10 cellular contexts compared by ENCODE assay signal in genomic region chr14:32934891-32935633, GRCh38. TPM values are rescaled to one million over a fixed set of nuclear protein-coding genes. Genes with fewer than 3 reads are reported as not detected.
DNase-seq lines count a peak whose midpoint lies in the region; ATAC-seq and TF ChIP-seq lines count a peak whose summit lies in the region.
"Had no signal": no experiment of that assay in that cellular context is flagged by ENCODE, and none has a peak within 500 bp of the region (broad histone marks: within the 10 kb centered on the region; RNA-seq: fewer than 3 reads in every experiment).

No MANE protein-coding gene starts in this region.

- TF ChIP-seq CTCF in heart right ventricle (IDR thresholded peaks at IDR 0.05): no peak
- no peak for TF ChIP-seq CTCF in MCF 10A (IDR thresholded peaks at IDR 0.05; ENCODE audit: unreplicated experiment)
- TF ChIP-seq CTCF in vagina (IDR thresholded peaks at IDR 0.05): no peak

- no peak for DNase-seq in heart right ventricle
- DNase-seq in Right ventricle myocardium superior: no peak
- DNase-seq in MCF 10A (ENCODE audit: unreplicated experiment): no peak
- no peak for DNase-seq in vagina (ENCODE audit: extremely low spot score in 2 of 2)
- no peak for DNase-seq in activated CD4-positive, alpha-beta T cell treated with anti-CD3 and anti-CD28 coated beads, Interleukin-2, amount 50 U/mL, for 48 hours
- no peak for DNase-seq in dermis blood vessel endothelial cell
- DNase-seq: stimulated activated CD4-positive, alpha-beta T cell treated with anti-CD3 and anti-CD28 coated beads, Interleukin-2, amount 100 ng/mL, for 24 hours had no signal

- WGBS in heart right ventricle, 2 donors: 4 to 7% methylated on average over 39 of the region's 39 CpGs
- 0 to 1% methylated on average over 30 to 32 of the region's 39 CpGs for WGBS in mesodermal cell (ENCODE audit: insufficient coverage in 2 of 2), 2 experiments

- intact Hi-C loops in heart right ventricle (cut with DNase I) (loop anchor here in 4 of 10 donors (5.0 to 10.0 kb wide), 7 partner anchors 52 to 490 kb away; no protein-coding TSS in a partner anchor), Right ventricle myocardium superior (cut with DNase I) (loop anchor here (10.0 kb wide), 1 partner anchor 220 kb away; no protein-coding TSS in a partner anchor), MCF 10A (cut with micrococcal nuclease) (loop anchor here (10.0 kb wide), 1 partner anchor 340 kb away; no protein-coding TSS in a partner anchor), vagina (cut with DNase I) (no loop called here)

- ATAC-seq in heart right ventricle (no peak), Right ventricle myocardium superior (ENCODE audit: poor library complexity) (no peak), HG03354 (IDR thresholded peaks at IDR 0.05; ENCODE audit: poor library complexity, severe bottlenecking, unreplicated experiment) (no peak)

- CTCF ChIA-PET in MCF 10A (lab: Yijun Ruan, JAX): no interaction called here

- H3K36me3 ChIP-seq in heart right ventricle: no peaks in the 10 kb centered on the region
- no peaks in the 10 kb centered on the region for H3K36me3 ChIP-seq in mesodermal cell (ENCODE audit: control insufficient read depth, insufficient read depth, low read length)
- no peaks in the 10 kb centered on the region for H3K36me3 ChIP-seq in vagina

- no TSS peak for BruUV-seq in MCF 10A (replicated peaks; lab: Mats Ljungman, UMichigan)

- POLR2A ChIA-PET in MCF 10A (lab: Yijun Ruan, JAX): no interaction called here

- H3K27ac Mint-ChIP-seq in MCF 10A (ENCODE audit: low read depth, unreplicated experiment): no peak overlapping the region
- H3K27ac Mint-ChIP-seq: dendritic cell treated with granulocyte-macrophage colony-stimulating factor and Interleukin-4, amounts not matched to agents 40 ng/mL and 50 ng/mL, for 4 days had no signal

- peaks cover 6% of the 10 kb centered on the region for H3K4me1 Mint-ChIP-seq in MCF 10A (ENCODE audit: insufficient read depth, unreplicated experiment)

- H3K36me3 Mint-ChIP-seq in MCF 10A (ENCODE audit: insufficient read depth, unreplicated experiment): no peaks in the 10 kb centered on the region

- no peaks in the 10 kb centered on the region for H3K9me3 Mint-ChIP-seq in MCF 10A (ENCODE audit: unreplicated experiment)
- H3K9me3 Mint-ChIP-seq: dendritic cell treated with granulocyte-macrophage colony-stimulating factor and Interleukin-4, amounts not matched to agents 40 ng/mL and 50 ng/mL, for 4 days had no signal

- H3K4me3 ChIP-seq in heart right ventricle (peak overlapping the region in 9 of 10 donors; percentile 39 to 61 (median 53)), mesodermal cell (ENCODE audit: extremely low read depth, insufficient read depth, low read length, poor library complexity, severe bottlenecking) (peak overlapping the region; percentile 43), vagina (peak overlapping the region; percentile 43 to 52)

- H3K9me3 ChIP-seq in heart right ventricle (no peaks in the 10 kb centered on the region), mesodermal cell (ENCODE audit: control insufficient read depth, low read length) (no peaks in the 10 kb centered on the region), vagina (no peaks in the 10 kb centered on the region)

- H3K27me3 ChIP-seq in heart right ventricle: peaks cover 0 to 81% (median 63%) of the 10 kb centered on the region in 7 donors
- peaks cover 5% of the 10 kb centered on the region for H3K27me3 ChIP-seq in vagina

- H3K27me3 Mint-ChIP-seq in MCF 10A (ENCODE audit: insufficient read depth, unreplicated experiment): peaks cover 42% of the 10 kb centered on the region

- H3K4me3 Mint-ChIP-seq in MCF 10A (ENCODE audit: unreplicated experiment): peak overlapping the region; percentile 35
- H3K4me3 Mint-ChIP-seq: dendritic cell treated with granulocyte-macrophage colony-stimulating factor and Interleukin-4, amounts not matched to agents 40 ng/mL and 50 ng/mL, for 4 days had no signal

- TF ChIP-seq POLR2A in vagina (IDR thresholded peaks at IDR 0.05): no peak

- H3K27ac ChIP-seq in heart right ventricle (no peak overlapping the region), mesodermal cell (ENCODE audit: low read depth, low read length, severe bottlenecking) (no peak overlapping the region), vagina (no peak overlapping the region)

- H3K4me1 ChIP-seq in heart right ventricle (peaks cover 0 to 40% (median 31%) of the 10 kb centered on the region in 9 donors), mesodermal cell (ENCODE audit: control insufficient read depth, insufficient read depth, low read length, poor library complexity, severe bottlenecking) (peaks cover 7% of the 10 kb centered on the region), vagina (peaks cover 33% of the 10 kb centered on the region)

RNA-seq across cellular contexts. Expression of gene NPAS3, which starts 3.6 kb away (rescaled TPM):
- 1 to 10 TPM in 6 of 10 donors, under 1 TPM in 4; 0.55 to 2.8 (median 1.4) TPM for total RNA-seq in heart right ventricle
- under 1 TPM; 0.12 to 0.29 TPM for polyA plus RNA-seq in heart right ventricle
- total RNA-seq in Right ventricle myocardium superior: 1.7 TPM
- 0.35 and 0.79 TPM in 2 replicates for total RNA-seq in MCF 10A (2022)
- 1.4 TPM for polyA plus RNA-seq in mesodermal cell (2013, experiment 1 of 2)
- 0.56 TPM for polyA plus RNA-seq in mesodermal cell (2013, experiment 2 of 2)
- total RNA-seq in vagina: 1.2 TPM
- total RNA-seq in dermis blood vessel endothelial cell: 0.05 TPM in 1 of 2 replicates, not detected in the other
